ENCODE assay signal across 11 cellular contexts in the genomic region with DNA sequence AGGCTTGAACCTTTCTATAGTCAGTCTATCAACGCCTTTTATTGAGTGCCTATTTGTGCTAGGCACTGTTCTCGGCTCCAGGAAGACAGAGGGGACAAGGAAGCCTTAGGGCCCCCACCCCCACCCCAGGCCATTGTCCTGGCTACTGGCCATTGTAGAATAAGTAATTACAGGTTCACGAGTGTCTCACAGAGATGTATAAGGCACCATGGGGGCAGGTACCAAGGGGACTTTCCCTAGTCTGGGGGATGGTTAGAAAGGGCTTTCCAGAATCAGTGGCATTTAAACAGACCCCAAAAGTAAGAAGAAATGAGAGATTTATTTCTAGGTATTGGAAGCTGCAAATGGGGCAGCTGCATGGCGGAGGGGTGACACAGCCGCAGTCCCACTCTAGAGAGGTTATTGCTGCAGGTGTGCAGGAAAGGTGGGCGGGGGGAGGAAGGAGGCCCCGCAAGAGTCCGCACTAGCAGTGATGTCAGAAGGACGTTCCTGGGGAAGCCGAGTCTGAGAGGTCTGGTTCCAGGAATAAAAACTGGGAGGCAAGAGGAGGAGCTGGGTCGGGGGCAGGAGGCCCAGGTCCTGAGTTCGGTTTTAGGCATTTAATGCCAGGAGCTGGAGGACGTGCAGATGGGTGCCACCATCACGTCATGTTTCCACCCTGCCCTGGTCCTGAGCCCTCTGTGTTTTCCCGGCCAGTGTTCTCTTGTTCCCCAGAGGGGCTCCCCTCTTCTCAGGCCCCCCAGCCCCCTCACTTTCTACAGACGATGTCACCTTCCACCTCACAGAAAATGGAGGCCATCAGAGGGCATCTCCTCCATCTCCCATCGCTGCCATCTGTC. TPM values are rescaled to one million over a fixed set of nuclear protein-coding genes. Genes with fewer than 3 reads are reported as not detected.
DNase-seq lines count a peak whose midpoint lies in the region; ATAC-seq lines count a peak whose summit lies in the region.
"Had no signal": no experiment of that assay in that cellular context is flagged by ENCODE, and none has a peak within 500 bp of the region (broad histone marks: within the 10 kb centered on the region; RNA-seq: fewer than 3 reads in every experiment).

No MANE protein-coding gene starts in this region.

- peaks cover 5% of the 10 kb centered on the region for H3K36me3 Mint-ChIP-seq in activated CD8-positive, alpha-beta memory T cell treated with anti-CD3 and anti-CD28 coated beads, Interleukin-2, amount 10 ng/mL, durations not matched to agents 7 days and 5 days
- peaks cover 0 to 10% (median 3%) of the 10 kb centered on the region in 3 donors for H3K36me3 Mint-ChIP-seq in immature natural killer cell

- peak overlapping the region; percentile 54 for H3K4me3 Mint-ChIP-seq in activated CD8-positive, alpha-beta memory T cell treated with anti-CD3 and anti-CD28 coated beads, Interleukin-2, amount 10 ng/mL, durations not matched to agents 7 days and 5 days
- peak overlapping the region; percentile 76 to 92 (median 85) for H3K4me3 Mint-ChIP-seq in immature natural killer cell
- H3K4me3 Mint-ChIP-seq: nephron had no signal

- no peak for ATAC-seq in activated CD8-positive, alpha-beta memory T cell treated with anti-CD3 and anti-CD28 coated beads, Interleukin-2, amount 10 ng/mL, durations not matched to agents 7 days and 5 days
- ATAC-seq in stimulated activated naive CD8-positive, alpha-beta T cell treated with anti-CD3 and anti-CD28 coated beads, Interleukin-15, Interleukin-2, amounts not matched to agents 100 U/mL and 50 U/mL, for 24 hours = peak; percentile 26
- ATAC-seq in GM21381 (IDR thresholded peaks at IDR 0.05; ENCODE audit: unreplicated experiment) = no peak

- H3K9me3 Mint-ChIP-seq in activated CD8-positive, alpha-beta memory T cell treated with anti-CD3 and anti-CD28 coated beads, Interleukin-2, amount 10 ng/mL, durations not matched to agents 7 days and 5 days (ENCODE audit: low read depth) = no peaks in the 10 kb centered on the region
- H3K9me3 Mint-ChIP-seq in immature natural killer cell = no peaks in the 10 kb centered on the region
- H3K9me3 Mint-ChIP-seq: nephron had no signal

- H3K4me1 Mint-ChIP-seq in activated CD8-positive, alpha-beta memory T cell treated with anti-CD3 and anti-CD28 coated beads, Interleukin-2, amount 10 ng/mL, durations not matched to agents 7 days and 5 days = peaks cover 62% of the 10 kb centered on the region
- H3K4me1 Mint-ChIP-seq in immature natural killer cell = peaks cover 68 to 76% of the 10 kb centered on the region in 2 donors

- in situ Hi-C loops in ACHN (cut with HindIII; ENCODE audit: low pct_ligation_motif_present, low pct_unique_long_range_greater_than_20kb, low sequenced_read_pairs) = no loop called here

- no peak for DNase-seq in activated CD8-positive, alpha-beta memory T cell treated with anti-CD3 and anti-CD28 coated beads, Interleukin-2, amount 10 ng/mL, durations not matched to agents 7 days and 5 days
- DNase-seq in activated CD8-positive, alpha-beta memory T cell treated with anti-CD3 and anti-CD28 coated beads, Interleukin-2, amount 50 U/mL, for 48 hours = no peak
- DNase-seq in activated CD4-positive, CD25-positive, alpha-beta regulatory T cell treated with anti-CD3 and anti-CD28 coated beads, Interleukin-2, amount 50 U/mL, for 72 hours = peak; percentile 21
- DNase-seq in immature natural killer cell (no peak), cerebellar cortex (ENCODE audit: low spot score) (no peak), ACHN (no peak)
- DNase-seq in stimulated activated naive CD8-positive, alpha-beta T cell treated with anti-CD3 and anti-CD28 coated beads, Interleukin-15, Interleukin-2, amounts not matched to agents 100 U/mL and 50 U/mL, for 24 hours = peak; percentile 50
- DNase-seq: cortex of kidney, NCI-H2107 had no signal

- H3K27me3 Mint-ChIP-seq in activated CD8-positive, alpha-beta memory T cell treated with anti-CD3 and anti-CD28 coated beads, Interleukin-2, amount 10 ng/mL, durations not matched to agents 7 days and 5 days = no peaks in the 10 kb centered on the region
- peaks cover 8 to 10% (median 9%) of the 10 kb centered on the region in 3 donors for H3K27me3 Mint-ChIP-seq in immature natural killer cell (ENCODE audit: low read depth in 3 of 3)

- H3K27ac Mint-ChIP-seq in activated CD8-positive, alpha-beta memory T cell treated with anti-CD3 and anti-CD28 coated beads, Interleukin-2, amount 10 ng/mL, durations not matched to agents 7 days and 5 days = peak overlapping the region; percentile 93
- H3K27ac Mint-ChIP-seq in immature natural killer cell = peak overlapping the region; percentile 96 to 100 (median 99)

- CTCF ChIA-PET in activated CD8-positive, alpha-beta memory T cell treated with anti-CD3 and anti-CD28 coated beads, Interleukin-2, amount 10 ng/mL, durations not matched to agents 7 days and 5 days (lab: Charles Lee) = interaction anchor here (1.1 to 2.3 kb wide), 2 partner anchors 12 to 30 kb away, joined by 3 to 8 read pairs; no protein-coding TSS in a partner anchor

RNA-seq across cellular contexts. Expression of a gene that starts 30.5 kb away (rescaled TPM):
- 10 to 100 TPM; 56.2 to 75.7 TPM for total RNA-seq in activated CD8-positive, alpha-beta memory T cell treated with anti-CD3 and anti-CD28 coated beads, Interleukin-2, amount 10 ng/mL, durations not matched to agents 7 days and 5 days
- 10 to 100 TPM; 27.2 to 54.3 (median 28.7) TPM for polyA plus RNA-seq in immature natural killer cell

Comparison
In these comparisons a context has a peak if more than half of its experiments do, and no peak if none do; other contexts are left out.
1. DNase-seq: peak in activated CD4-positive, CD25-positive, alpha-beta regulatory T cell treated with anti-CD3 and anti-CD28 coated beads, Interleukin-2, amount 50 U/mL, for 72 hours (single experiment) and stimulated activated naive CD8-positive, alpha-beta T cell treated with anti-CD3 and anti-CD28 coated beads, Interleukin-15, Interleukin-2, amounts not matched to agents 100 U/mL and 50 U/mL, for 24 hours (single experiment); none in activated CD8-positive, alpha-beta memory T cell treated with anti-CD3 and anti-CD28 coated beads, Interleukin-2, amount 10 ng/mL, durations not matched to agents 7 days and 5 days (single experiment), activated CD8-positive, alpha-beta memory T cell treated with anti-CD3 and anti-CD28 coated beads, Interleukin-2, amount 50 U/mL, for 48 hours (single experiment), immature natural killer cell (0 of 3), cerebellar cortex (single experiment) and ACHN (single experiment).